1 cellular context compared by ENCODE assay signal in genomic region chr2:126658316-126658909, GRCh38.
TF ChIP-seq lines count a peak whose summit lies in the region.

No MANE protein-coding gene starts in this region.

TF ChIP-seq in K562, 482 proteins besides CTCF, POLR2A, EP300 and RAD21 (continued from another document):
- TF ChIP-seq, protein P1, sequence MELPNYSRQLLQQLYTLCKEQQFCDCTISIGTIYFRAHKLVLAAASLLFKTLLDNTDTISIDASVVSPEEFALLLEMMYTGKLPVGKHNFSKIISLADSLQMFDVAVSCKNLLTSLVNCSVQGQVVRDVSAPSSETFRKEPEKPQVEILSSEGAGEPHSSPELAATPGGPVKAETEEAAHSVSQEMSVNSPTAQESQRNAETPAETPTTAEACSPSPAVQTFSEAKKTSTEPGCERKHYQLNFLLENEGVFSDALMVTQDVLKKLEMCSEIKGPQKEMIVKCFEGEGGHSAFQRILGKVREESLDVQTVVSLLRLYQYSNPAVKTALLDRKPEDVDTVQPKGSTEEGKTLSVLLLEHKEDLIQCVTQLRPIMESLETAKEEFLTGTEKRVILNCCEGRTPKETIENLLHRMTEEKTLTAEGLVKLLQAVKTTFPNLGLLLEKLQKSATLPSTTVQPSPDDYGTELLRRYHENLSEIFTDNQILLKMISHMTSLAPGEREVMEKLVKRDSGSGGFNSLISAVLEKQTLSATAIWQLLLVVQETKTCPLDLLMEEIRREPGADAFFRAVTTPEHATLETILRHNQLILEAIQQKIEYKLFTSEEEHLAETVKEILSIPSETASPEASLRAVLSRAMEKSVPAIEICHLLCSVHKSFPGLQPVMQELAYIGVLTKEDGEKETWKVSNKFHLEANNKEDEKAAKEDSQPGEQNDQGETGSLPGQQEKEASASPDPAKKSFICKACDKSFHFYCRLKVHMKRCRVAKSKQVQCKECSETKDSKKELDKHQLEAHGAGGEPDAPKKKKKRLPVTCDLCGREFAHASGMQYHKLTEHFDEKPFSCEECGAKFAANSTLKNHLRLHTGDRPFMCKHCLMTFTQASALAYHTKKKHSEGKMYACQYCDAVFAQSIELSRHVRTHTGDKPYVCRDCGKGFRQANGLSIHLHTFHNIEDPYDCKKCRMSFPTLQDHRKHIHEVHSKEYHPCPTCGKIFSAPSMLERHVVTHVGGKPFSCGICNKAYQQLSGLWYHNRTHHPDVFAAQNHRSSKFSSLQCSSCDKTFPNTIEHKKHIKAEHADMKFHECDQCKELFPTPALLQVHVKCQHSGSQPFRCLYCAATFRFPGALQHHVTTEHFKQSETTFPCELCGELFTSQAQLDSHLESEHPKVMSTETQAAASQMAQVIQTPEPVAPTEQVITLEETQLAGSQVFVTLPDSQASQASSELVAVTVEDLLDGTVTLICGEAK (IDR thresholded peaks at IDR 0.05): peak; percentile 9; the same call in 1 of the 2 replicates
- TF ChIP-seq, protein P1 (CRISPR knock-in tag; IDR thresholded peaks at IDR 0.05): no peak
- peak; percentile 56; the same call in 1 of the 2 replicates for TF ChIP-seq ZNF512 (tag; IDR thresholded peaks at IDR 0.05)
- 0 out of 2 replicates have a peak, but pooled peaks have one; percentile 28 for TF ChIP-seq CEBPB (tag; IDR thresholded peaks at IDR 0.05)
- peak; percentile 83 for TF ChIP-seq ZNF316 (IDR thresholded peaks at IDR 0.05)
- peak; percentile 9; the same call in 1 of the 2 replicates for TF ChIP-seq NFRKB (IDR thresholded peaks at IDR 0.05; ENCODE audit: low read depth)
- no peak for TF ChIP-seq RBFOX2 (IDR thresholded peaks at IDR 0.05; ENCODE audit: low read depth, low read length)
- no peak for TF ChIP-seq CBFA2T3 (IDR thresholded peaks at IDR 0.05)
- peak; percentile 12; the same call in 1 of the 2 replicates for TF ChIP-seq ZNF589 (CRISPR knock-in tag; IDR thresholded peaks at IDR 0.05; ENCODE audit: low read depth)
- TF ChIP-seq BACH1 (tag; IDR thresholded peaks at IDR 0.05): peak; percentile 15; the same call in 1 of the 2 replicates
- TF ChIP-seq SIN3A (IDR thresholded peaks at IDR 0.05; ENCODE audit: borderline replicate concordance in 2 of 2, control insufficient read depth in 1 of 2, low read depth in 2 of 2, low read length in 2 of 2): 0 out of 4 replicates have a peak, but pooled peaks of 1 of the 2 experiments have one; percentile 25
